1 cellular context compared by ENCODE assay signal in genomic region chr13:26629260-26629659, GRCh38.
TF ChIP-seq lines count a peak whose summit lies in the region.

No MANE protein-coding gene starts in this region.

TF ChIP-seq in HepG2, 621 proteins besides CTCF, POLR2A, EP300 and RAD21 (continued from another document):
- TF ChIP-seq ZBTB33 (CRISPR knock-in tag; IDR thresholded peaks at IDR 0.05) (peak; percentile 83; the same call in 1 of the 2 replicates), BATF2 (CRISPR knock-in tag; IDR thresholded peaks at IDR 0.05) (no peak), ZMYM2 (CRISPR knock-in tag; IDR thresholded peaks at IDR 0.05) (no peak), FOXP1 (IDR thresholded peaks at IDR 0.05) (no peak), FOXP1 (CRISPR knock-in tag; IDR thresholded peaks at IDR 0.05) (no peak), STAG1 (CRISPR knock-in tag; IDR thresholded peaks at IDR 0.05) (peak; percentile 32), ZFP36L1 (CRISPR knock-in tag; IDR thresholded peaks at IDR 0.05) (no peak), CBX2 (IDR thresholded peaks at IDR 0.05; ENCODE audit: low read depth, low read length) (no peak), CBX2 (CRISPR knock-in tag; IDR thresholded peaks at IDR 0.05; ENCODE audit: low read depth) (no peak)
